In the genomic region with DNA sequence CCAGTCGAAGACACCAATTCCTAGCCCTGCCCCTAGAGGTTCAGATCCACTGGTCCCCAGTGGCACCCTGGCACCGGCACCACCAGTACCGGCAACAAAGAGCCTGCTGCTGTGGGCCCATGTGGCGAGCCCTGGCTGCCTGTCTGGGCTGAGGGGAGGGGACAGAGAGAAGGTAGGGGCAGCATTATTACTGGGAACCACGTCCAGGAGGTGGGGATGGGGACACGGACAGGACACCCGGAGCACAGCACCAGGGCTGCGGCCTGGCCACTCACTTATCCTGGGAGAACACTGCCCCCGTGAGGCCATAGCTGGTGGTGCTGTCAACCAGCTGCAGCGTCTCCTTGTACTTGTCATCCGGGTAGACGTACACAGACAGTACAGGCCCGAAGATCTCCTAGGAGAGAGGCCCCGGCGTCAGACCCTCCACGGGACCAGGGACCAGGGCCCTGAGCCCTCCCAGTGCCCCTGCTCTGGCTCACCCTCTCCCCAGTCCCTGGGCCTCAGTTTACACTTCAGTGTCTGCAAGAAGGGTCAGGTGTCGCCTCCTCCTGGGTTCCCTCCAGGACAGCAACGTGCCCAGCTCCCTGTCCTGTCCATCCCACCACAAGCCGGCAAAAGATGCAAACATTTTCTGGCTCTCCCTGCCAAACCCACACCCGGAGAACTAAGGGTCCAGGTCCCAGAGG, we compare ENCODE assay signal across 9 cellular contexts. TPM values are rescaled to one million over a fixed set of nuclear protein-coding genes. Genes with fewer than 3 reads are reported as not detected.
DNase-seq lines count a peak whose midpoint lies in the region; ATAC-seq and TF ChIP-seq lines count a peak whose summit lies in the region.
"Had no signal": no experiment of that assay in that cellular context is flagged by ENCODE, and none has a peak within 500 bp of the region (broad histone marks: within the 10 kb centered on the region; RNA-seq: fewer than 3 reads in every experiment).

No MANE protein-coding gene starts in this region.

- H3K27ac ChIP-seq in Peyer's patch, result no peak overlapping the region

- no peak overlapping the region for H3K4me3 Mint-ChIP-seq in nephron progenitor cell
- no peak overlapping the region for H3K4me3 Mint-ChIP-seq in stimulated activated naive B cell treated with anti-CD40 and anti-IgM and Interleukin-4, amounts not matched to agents 10 μg/mL and 1 μg/mL and 100 μg/mL, for 72 hours
- H3K4me3 Mint-ChIP-seq: IgD-negative memory B cell had no signal

- no peak overlapping the region for H3K27ac Mint-ChIP-seq in nephron progenitor cell
- no peak overlapping the region for H3K27ac Mint-ChIP-seq in stimulated activated naive B cell treated with anti-CD40 and anti-IgM and Interleukin-4, amounts not matched to agents 10 μg/mL and 1 μg/mL and 100 μg/mL, for 72 hours
- H3K27ac Mint-ChIP-seq: IgD-negative memory B cell had no signal

- TF ChIP-seq CTCF in Peyer's patch (IDR thresholded peaks at IDR 0.05), result peak; percentile 26 to 81 (median 74)
- peak; percentile 79 for TF ChIP-seq CTCF in fibroblast of mammary gland (conservative IDR thresholded peaks at IDR 0.05; ENCODE audit: control insufficient read depth, insufficient read depth, low read depth, low read length)
- peak; percentile 84 for TF ChIP-seq CTCF in nephron progenitor cell (IDR thresholded peaks at IDR 0.05)

- no peaks in the 10 kb centered on the region for H3K9me3 ChIP-seq in Peyer's patch

- H3K9me3 Mint-ChIP-seq in nephron progenitor cell, result no peaks in the 10 kb centered on the region
- no peaks in the 10 kb centered on the region for H3K9me3 Mint-ChIP-seq in stimulated activated naive B cell treated with anti-CD40 and anti-IgM and Interleukin-4, amounts not matched to agents 10 μg/mL and 1 μg/mL and 100 μg/mL, for 72 hours
- H3K9me3 Mint-ChIP-seq: IgD-negative memory B cell had no signal

- peak; percentile 85 for DNase-seq in COLO668 (lab: John Stamatoyannopoulos, UW; ENCODE audit: unreplicated experiment)
- DNase-seq in HUDEP-2 (lab: John Stamatoyannopoulos, UW; ENCODE audit: unreplicated experiment in 76 of 76), result peak in 62 of 76 experiments; percentile 4 to 81 (median 49)
- peak; percentile 64 to 89 (median 88) for DNase-seq in Peyer's patch
- DNase-seq in activated T-cell treated with anti-CD3 and anti-CD28 coated beads, Interleukin-2, amount 50 U/mL, for 48 hours, result peak; percentile 85 to 86
- peak; percentile 85 for DNase-seq in fibroblast of mammary gland (ENCODE audit: low read depth)
- DNase-seq in nephron progenitor cell, result peak; percentile 95
- DNase-seq in stimulated activated naive B cell treated with anti-CD40 and anti-IgM and Interleukin-4, amounts not matched to agents 10 μg/mL and 1 μg/mL and 100 μg/mL, for 72 hours, result peak; percentile 50

- peak; percentile 70 to 84 for ATAC-seq in stimulated activated naive B cell treated with anti-CD40 and anti-IgM and Interleukin-4, amounts not matched to agents 10 μg/mL and 1 μg/mL and 100 μg/mL, for 72 hours (replicated peaks)
- ATAC-seq in HG02610 (IDR thresholded peaks at IDR 0.05; ENCODE audit: unreplicated experiment), result no peak

- no peaks in the 10 kb centered on the region for H3K27me3 ChIP-seq in Peyer's patch

- peaks cover 40% of the 10 kb centered on the region for H3K27me3 Mint-ChIP-seq in nephron progenitor cell (ENCODE audit: low read depth, poor library complexity)
- no peaks in the 10 kb centered on the region for H3K27me3 Mint-ChIP-seq in stimulated activated naive B cell treated with anti-CD40 and anti-IgM and Interleukin-4, amounts not matched to agents 10 μg/mL and 1 μg/mL and 100 μg/mL, for 72 hours
- H3K27me3 Mint-ChIP-seq: IgD-negative memory B cell had no signal

- H3K36me3 ChIP-seq in Peyer's patch, result no peaks in the 10 kb centered on the region

- no peak for TF ChIP-seq POLR2A in Peyer's patch (IDR thresholded peaks at IDR 0.05)

- peaks cover 4% of the 10 kb centered on the region for H3K4me1 Mint-ChIP-seq in nephron progenitor cell
- peaks cover 0 to 6% of the 10 kb centered on the region in 2 donors for H3K4me1 Mint-ChIP-seq in stimulated activated naive B cell treated with anti-CD40 and anti-IgM and Interleukin-4, amounts not matched to agents 10 μg/mL and 1 μg/mL and 100 μg/mL, for 72 hours
- H3K4me1 Mint-ChIP-seq: IgD-negative memory B cell had no signal

- H3K4me3 ChIP-seq in Peyer's patch, result no peak overlapping the region
- no peak overlapping the region for H3K4me3 ChIP-seq in fibroblast of mammary gland (ENCODE audit: control insufficient read depth, low read depth, low read length)

- peaks cover 0 to 7% (median 0%) of the 10 kb centered on the region in 4 donors for H3K4me1 ChIP-seq in Peyer's patch

- H3K36me3 Mint-ChIP-seq in nephron progenitor cell (ENCODE audit: low read depth), result no peaks in the 10 kb centered on the region
- H3K36me3 Mint-ChIP-seq in stimulated activated naive B cell treated with anti-CD40 and anti-IgM and Interleukin-4, amounts not matched to agents 10 μg/mL and 1 μg/mL and 100 μg/mL, for 72 hours, result peaks cover 5 to 11% of the 10 kb centered on the region in 2 donors

RNA-seq across cellular contexts. Expression of gene TAS1R2, which starts 15.8 kb away (rescaled TPM):
- total RNA-seq in Peyer's patch, result under 1 TPM in 1 of 4 donors, not detected in 3; 0.35 TPM

RNA-seq across cellular contexts. Expression of gene ALDH4A1, which starts 27.1 kb away (rescaled TPM):
- 1 to 10 TPM; 2.8 to 5.8 (median 4.1) TPM for total RNA-seq in Peyer's patch
